1 cellular context compared by ENCODE assay signal in the genomic region with DNA sequence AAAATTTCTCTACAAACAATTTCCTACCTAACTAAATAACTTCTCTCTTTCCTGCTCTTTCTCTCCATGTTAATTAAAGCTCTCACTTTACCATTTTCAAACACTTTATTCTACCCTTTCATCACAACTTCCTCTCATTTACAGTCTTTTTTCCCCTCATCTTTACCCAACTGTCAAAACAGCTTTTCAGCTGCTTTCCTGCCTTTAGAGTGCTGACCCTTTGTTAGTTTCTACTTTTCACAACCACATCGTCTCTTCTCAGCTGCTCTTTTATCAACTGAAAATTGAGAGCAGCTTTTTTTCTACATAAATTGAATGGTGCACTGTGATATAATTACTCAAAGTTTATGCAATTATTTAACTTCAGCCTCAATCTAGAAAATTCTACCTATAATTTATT.
TF ChIP-seq lines count a peak whose summit lies in the region.

No MANE protein-coding gene starts in this region.

TF ChIP-seq in HepG2, 621 proteins besides CTCF, POLR2A, EP300 and RAD21:
- TF ChIP-seq, protein P1, sequence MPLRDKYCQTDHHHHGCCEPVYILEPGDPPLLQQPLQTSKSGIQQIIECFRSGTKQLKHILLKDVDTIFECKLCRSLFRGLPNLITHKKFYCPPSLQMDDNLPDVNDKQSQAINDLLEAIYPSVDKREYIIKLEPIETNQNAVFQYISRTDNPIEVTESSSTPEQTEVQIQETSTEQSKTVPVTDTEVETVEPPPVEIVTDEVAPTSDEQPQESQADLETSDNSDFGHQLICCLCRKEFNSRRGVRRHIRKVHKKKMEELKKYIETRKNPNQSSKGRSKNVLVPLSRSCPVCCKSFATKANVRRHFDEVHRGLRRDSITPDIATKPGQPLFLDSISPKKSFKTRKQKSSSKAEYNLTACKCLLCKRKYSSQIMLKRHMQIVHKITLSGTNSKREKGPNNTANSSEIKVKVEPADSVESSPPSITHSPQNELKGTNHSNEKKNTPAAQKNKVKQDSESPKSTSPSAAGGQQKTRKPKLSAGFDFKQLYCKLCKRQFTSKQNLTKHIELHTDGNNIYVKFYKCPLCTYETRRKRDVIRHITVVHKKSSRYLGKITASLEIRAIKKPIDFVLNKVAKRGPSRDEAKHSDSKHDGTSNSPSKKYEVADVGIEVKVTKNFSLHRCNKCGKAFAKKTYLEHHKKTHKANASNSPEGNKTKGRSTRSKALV (CRISPR knock-in tag; IDR thresholded peaks at IDR 0.05): no peak
- no peak for TF ChIP-seq ZNF572 (CRISPR knock-in tag; IDR thresholded peaks at IDR 0.05)
- no peak for TF ChIP-seq JUN (CRISPR knock-in tag; IDR thresholded peaks at IDR 0.05)
- TF ChIP-seq, protein P2, sequence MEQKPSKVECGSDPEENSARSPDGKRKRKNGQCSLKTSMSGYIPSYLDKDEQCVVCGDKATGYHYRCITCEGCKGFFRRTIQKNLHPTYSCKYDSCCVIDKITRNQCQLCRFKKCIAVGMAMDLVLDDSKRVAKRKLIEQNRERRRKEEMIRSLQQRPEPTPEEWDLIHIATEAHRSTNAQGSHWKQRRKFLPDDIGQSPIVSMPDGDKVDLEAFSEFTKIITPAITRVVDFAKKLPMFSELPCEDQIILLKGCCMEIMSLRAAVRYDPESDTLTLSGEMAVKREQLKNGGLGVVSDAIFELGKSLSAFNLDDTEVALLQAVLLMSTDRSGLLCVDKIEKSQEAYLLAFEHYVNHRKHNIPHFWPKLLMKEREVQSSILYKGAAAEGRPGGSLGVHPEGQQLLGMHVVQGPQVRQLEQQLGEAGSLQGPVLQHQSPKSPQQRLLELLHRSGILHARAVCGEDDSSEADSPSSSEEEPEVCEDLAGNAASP (CRISPR knock-in tag; IDR thresholded peaks at IDR 0.05; ENCODE audit: borderline replicate concordance): no peak
- TF ChIP-seq SRSF1 (optimal IDR thresholded peaks at IDR 0.05; ENCODE audit: low read depth, low read length): no peak
- TF ChIP-seq TBP (CRISPR knock-in tag; IDR thresholded peaks at IDR 0.05): no peak
- TF ChIP-seq ARNT2 (CRISPR knock-in tag; IDR thresholded peaks at IDR 0.05; ENCODE audit: low read depth): no peak
